ENCODE assay signal across 2 cellular contexts in the genomic region with DNA sequence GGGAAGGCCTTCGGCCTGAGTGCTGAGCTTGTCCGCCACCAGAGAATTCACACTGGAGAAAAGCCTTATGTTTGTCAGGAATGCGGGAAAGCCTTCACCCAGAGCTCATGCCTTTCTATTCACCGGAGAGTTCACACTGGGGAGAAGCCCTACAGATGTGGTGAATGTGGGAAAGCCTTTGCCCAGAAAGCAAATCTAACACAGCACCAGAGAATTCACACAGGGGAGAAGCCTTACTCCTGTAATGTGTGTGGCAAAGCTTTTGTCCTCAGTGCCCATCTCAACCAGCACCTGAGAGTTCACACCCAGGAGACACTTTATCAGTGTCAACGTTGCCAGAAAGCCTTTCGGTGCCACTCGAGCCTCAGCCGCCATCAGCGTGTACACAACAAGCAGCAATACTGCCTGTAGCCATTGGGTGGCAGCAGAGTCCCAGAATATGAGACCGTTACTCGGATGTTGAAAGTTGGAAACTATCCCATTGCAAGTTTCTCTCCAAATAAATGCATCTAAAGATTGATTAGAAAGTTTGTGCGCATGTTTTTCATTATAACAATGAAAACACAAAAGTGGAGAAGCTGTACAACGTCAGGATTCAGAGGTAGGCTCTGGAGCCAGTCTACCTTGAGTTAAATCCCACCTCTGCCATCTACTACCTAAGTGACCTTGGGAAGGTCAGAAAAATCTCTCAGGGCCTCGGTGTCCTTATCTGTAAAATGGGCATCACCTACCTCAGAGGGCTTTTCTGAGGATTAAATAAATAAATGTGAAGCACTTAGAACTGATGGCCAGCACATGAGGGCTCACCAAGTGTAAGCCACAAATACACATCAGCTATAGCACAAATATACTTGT.
TF ChIP-seq lines count a peak whose summit lies in the region.

No MANE protein-coding gene starts in this region.

TF ChIP-seq in K562, 482 proteins besides CTCF, POLR2A, EP300 and RAD21 (continued from another document and continues in another):
- TF ChIP-seq, protein P1, sequence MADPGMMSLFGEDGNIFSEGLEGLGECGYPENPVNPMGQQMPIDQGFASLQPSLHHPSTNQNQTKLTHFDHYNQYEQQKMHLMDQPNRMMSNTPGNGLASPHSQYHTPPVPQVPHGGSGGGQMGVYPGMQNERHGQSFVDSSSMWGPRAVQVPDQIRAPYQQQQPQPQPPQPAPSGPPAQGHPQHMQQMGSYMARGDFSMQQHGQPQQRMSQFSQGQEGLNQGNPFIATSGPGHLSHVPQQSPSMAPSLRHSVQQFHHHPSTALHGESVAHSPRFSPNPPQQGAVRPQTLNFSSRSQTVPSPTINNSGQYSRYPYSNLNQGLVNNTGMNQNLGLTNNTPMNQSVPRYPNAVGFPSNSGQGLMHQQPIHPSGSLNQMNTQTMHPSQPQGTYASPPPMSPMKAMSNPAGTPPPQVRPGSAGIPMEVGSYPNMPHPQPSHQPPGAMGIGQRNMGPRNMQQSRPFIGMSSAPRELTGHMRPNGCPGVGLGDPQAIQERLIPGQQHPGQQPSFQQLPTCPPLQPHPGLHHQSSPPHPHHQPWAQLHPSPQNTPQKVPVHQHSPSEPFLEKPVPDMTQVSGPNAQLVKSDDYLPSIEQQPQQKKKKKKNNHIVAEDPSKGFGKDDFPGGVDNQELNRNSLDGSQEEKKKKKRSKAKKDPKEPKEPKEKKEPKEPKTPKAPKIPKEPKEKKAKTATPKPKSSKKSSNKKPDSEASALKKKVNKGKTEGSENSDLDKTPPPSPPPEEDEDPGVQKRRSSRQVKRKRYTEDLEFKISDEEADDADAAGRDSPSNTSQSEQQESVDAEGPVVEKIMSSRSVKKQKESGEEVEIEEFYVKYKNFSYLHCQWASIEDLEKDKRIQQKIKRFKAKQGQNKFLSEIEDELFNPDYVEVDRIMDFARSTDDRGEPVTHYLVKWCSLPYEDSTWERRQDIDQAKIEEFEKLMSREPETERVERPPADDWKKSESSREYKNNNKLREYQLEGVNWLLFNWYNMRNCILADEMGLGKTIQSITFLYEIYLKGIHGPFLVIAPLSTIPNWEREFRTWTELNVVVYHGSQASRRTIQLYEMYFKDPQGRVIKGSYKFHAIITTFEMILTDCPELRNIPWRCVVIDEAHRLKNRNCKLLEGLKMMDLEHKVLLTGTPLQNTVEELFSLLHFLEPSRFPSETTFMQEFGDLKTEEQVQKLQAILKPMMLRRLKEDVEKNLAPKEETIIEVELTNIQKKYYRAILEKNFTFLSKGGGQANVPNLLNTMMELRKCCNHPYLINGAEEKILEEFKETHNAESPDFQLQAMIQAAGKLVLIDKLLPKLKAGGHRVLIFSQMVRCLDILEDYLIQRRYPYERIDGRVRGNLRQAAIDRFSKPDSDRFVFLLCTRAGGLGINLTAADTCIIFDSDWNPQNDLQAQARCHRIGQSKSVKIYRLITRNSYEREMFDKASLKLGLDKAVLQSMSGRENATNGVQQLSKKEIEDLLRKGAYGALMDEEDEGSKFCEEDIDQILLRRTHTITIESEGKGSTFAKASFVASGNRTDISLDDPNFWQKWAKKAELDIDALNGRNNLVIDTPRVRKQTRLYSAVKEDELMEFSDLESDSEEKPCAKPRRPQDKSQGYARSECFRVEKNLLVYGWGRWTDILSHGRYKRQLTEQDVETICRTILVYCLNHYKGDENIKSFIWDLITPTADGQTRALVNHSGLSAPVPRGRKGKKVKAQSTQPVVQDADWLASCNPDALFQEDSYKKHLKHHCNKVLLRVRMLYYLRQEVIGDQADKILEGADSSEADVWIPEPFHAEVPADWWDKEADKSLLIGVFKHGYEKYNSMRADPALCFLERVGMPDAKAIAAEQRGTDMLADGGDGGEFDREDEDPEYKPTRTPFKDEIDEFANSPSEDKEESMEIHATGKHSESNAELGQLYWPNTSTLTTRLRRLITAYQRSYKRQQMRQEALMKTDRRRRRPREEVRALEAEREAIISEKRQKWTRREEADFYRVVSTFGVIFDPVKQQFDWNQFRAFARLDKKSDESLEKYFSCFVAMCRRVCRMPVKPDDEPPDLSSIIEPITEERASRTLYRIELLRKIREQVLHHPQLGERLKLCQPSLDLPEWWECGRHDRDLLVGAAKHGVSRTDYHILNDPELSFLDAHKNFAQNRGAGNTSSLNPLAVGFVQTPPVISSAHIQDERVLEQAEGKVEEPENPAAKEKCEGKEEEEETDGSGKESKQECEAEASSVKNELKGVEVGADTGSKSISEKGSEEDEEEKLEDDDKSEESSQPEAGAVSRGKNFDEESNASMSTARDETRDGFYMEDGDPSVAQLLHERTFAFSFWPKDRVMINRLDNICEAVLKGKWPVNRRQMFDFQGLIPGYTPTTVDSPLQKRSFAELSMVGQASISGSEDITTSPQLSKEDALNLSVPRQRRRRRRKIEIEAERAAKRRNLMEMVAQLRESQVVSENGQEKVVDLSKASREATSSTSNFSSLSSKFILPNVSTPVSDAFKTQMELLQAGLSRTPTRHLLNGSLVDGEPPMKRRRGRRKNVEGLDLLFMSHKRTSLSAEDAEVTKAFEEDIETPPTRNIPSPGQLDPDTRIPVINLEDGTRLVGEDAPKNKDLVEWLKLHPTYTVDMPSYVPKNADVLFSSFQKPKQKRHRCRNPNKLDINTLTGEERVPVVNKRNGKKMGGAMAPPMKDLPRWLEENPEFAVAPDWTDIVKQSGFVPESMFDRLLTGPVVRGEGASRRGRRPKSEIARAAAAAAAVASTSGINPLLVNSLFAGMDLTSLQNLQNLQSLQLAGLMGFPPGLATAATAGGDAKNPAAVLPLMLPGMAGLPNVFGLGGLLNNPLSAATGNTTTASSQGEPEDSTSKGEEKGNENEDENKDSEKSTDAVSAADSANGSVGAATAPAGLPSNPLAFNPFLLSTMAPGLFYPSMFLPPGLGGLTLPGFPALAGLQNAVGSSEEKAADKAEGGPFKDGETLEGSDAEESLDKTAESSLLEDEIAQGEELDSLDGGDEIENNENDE (IDR thresholded peaks at IDR 0.05; ENCODE audit: low read depth, low read length), result no peak
- 0 out of 2 replicates have a peak, but pooled peaks have one; percentile 13 for TF ChIP-seq MYNN (IDR thresholded peaks at IDR 0.05)
- no peak for TF ChIP-seq MYNN (CRISPR knock-in tag; IDR thresholded peaks at IDR 0.05)
- no peak for TF ChIP-seq CAMTA2 (CRISPR knock-in tag; conservative IDR thresholded peaks at IDR 0.05)
- peak; percentile 92; the same call in 1 of the 2 replicates for TF ChIP-seq CBX1 (IDR thresholded peaks at IDR 0.05; ENCODE audit: low read depth)
- TF ChIP-seq ZNF274 (IDR thresholded peaks at IDR 0.05; ENCODE audit: borderline replicate concordance, low read depth, low read length), result no peak
- no peak for TF ChIP-seq DDX20 (tag; IDR thresholded peaks at IDR 0.05; ENCODE audit: low read depth)
- TF ChIP-seq SMAD1 (IDR thresholded peaks at IDR 0.05; ENCODE audit: low read depth, low read length, partially characterized antibody), result no peak
- no peak for TF ChIP-seq SAP30 (IDR thresholded peaks at IDR 0.05; ENCODE audit: borderline replicate concordance, insufficient read depth, low read depth, low read length, poor library complexity, severe bottlenecking)
- TF ChIP-seq NR2C1 (IDR thresholded peaks at IDR 0.05), result no peak
- TF ChIP-seq NR2C1 (tag; IDR thresholded peaks at IDR 0.05), result no peak
- no peak for TF ChIP-seq XRCC3 (IDR thresholded peaks at IDR 0.05)
- TF ChIP-seq ZC3H4 (CRISPR knock-in tag; IDR thresholded peaks at IDR 0.05; ENCODE audit: borderline replicate concordance), result no peak
- no peak for TF ChIP-seq YY1 (IDR thresholded peaks at IDR 0.05; ENCODE audit: borderline replicate concordance in 1 of 3, control insufficient read depth in 1 of 3, extremely low read depth in 1 of 3, insufficient read depth in 3 of 3, insufficient read length in 1 of 3, insufficient replicate concordance in 2 of 3, low read depth in 1 of 3, low read length in 2 of 3)
- TF ChIP-seq ZNF12 (CRISPR knock-in tag; IDR thresholded peaks at IDR 0.05), result no peak

TF ChIP-seq in HepG2, 621 proteins besides CTCF, POLR2A, EP300 and RAD21 (continued from another document and continues in another):
- TF ChIP-seq, protein P2, sequence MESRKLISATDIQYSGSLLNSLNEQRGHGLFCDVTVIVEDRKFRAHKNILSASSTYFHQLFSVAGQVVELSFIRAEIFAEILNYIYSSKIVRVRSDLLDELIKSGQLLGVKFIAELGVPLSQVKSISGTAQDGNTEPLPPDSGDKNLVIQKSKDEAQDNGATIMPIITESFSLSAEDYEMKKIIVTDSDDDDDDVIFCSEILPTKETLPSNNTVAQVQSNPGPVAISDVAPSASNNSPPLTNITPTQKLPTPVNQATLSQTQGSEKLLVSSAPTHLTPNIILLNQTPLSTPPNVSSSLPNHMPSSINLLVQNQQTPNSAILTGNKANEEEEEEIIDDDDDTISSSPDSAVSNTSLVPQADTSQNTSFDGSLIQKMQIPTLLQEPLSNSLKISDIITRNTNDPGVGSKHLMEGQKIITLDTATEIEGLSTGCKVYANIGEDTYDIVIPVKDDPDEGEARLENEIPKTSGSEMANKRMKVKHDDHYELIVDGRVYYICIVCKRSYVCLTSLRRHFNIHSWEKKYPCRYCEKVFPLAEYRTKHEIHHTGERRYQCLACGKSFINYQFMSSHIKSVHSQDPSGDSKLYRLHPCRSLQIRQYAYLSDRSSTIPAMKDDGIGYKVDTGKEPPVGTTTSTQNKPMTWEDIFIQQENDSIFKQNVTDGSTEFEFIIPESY (CRISPR knock-in tag; IDR thresholded peaks at IDR 0.05), result peak; percentile 95
- TF ChIP-seq ISL2 (CRISPR knock-in tag; IDR thresholded peaks at IDR 0.05) (no peak), ONECUT2 (CRISPR knock-in tag; IDR thresholded peaks at IDR 0.05) (no peak), ZNF543 (CRISPR knock-in tag; IDR thresholded peaks at IDR 0.05) (no peak), NFKBIZ (CRISPR knock-in tag; IDR thresholded peaks at IDR 0.05) (no peak), YEATS2 (CRISPR knock-in tag; IDR thresholded peaks at IDR 0.05; ENCODE audit: borderline replicate concordance) (no peak), NBN (conservative IDR thresholded peaks at IDR 0.05) (no peak), ZNF773 (CRISPR knock-in tag; IDR thresholded peaks at IDR 0.05; ENCODE audit: borderline replicate concordance) (no peak), RFX1 (IDR thresholded peaks at IDR 0.05) (no peak), ZNF709 (CRISPR knock-in tag; IDR thresholded peaks at IDR 0.05) (no peak)
- TF ChIP-seq, protein P3, sequence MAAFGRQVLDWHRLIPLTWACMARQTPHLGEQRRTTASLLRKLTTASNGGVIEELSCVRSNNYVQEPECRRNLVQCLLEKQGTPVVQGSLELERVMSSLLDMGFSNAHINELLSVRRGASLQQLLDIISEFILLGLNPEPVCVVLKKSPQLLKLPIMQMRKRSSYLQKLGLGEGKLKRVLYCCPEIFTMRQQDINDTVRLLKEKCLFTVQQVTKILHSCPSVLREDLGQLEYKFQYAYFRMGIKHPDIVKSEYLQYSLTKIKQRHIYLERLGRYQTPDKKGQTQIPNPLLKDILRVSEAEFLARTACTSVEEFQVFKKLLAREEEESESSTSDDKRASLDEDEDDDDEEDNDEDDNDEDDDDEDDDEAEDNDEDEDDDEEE (CRISPR knock-in tag; IDR thresholded peaks at IDR 0.05), result no peak
- TF ChIP-seq, protein P4, sequence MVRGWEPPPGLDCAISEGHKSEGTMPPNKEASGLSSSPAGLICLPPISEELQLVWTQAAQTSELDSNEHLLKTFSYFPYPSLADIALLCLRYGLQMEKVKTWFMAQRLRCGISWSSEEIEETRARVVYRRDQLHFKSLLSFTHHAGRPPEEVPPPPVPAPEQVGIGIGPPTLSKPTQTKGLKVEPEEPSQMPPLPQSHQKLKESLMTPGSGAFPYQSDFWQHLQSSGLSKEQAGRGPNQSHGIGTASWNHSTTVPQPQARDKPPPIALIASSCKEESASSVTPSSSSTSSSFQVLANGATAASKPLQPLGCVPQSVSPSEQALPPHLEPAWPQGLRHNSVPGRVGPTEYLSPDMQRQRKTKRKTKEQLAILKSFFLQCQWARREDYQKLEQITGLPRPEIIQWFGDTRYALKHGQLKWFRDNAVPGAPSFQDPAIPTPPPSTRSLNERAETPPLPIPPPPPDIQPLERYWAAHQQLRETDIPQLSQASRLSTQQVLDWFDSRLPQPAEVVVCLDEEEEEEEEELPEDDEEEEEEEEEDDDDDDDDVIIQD (CRISPR knock-in tag; IDR thresholded peaks at IDR 0.05; ENCODE audit: low read depth), result peak; percentile 50; the same call in 1 of the 2 replicates
- TF ChIP-seq, protein P5, sequence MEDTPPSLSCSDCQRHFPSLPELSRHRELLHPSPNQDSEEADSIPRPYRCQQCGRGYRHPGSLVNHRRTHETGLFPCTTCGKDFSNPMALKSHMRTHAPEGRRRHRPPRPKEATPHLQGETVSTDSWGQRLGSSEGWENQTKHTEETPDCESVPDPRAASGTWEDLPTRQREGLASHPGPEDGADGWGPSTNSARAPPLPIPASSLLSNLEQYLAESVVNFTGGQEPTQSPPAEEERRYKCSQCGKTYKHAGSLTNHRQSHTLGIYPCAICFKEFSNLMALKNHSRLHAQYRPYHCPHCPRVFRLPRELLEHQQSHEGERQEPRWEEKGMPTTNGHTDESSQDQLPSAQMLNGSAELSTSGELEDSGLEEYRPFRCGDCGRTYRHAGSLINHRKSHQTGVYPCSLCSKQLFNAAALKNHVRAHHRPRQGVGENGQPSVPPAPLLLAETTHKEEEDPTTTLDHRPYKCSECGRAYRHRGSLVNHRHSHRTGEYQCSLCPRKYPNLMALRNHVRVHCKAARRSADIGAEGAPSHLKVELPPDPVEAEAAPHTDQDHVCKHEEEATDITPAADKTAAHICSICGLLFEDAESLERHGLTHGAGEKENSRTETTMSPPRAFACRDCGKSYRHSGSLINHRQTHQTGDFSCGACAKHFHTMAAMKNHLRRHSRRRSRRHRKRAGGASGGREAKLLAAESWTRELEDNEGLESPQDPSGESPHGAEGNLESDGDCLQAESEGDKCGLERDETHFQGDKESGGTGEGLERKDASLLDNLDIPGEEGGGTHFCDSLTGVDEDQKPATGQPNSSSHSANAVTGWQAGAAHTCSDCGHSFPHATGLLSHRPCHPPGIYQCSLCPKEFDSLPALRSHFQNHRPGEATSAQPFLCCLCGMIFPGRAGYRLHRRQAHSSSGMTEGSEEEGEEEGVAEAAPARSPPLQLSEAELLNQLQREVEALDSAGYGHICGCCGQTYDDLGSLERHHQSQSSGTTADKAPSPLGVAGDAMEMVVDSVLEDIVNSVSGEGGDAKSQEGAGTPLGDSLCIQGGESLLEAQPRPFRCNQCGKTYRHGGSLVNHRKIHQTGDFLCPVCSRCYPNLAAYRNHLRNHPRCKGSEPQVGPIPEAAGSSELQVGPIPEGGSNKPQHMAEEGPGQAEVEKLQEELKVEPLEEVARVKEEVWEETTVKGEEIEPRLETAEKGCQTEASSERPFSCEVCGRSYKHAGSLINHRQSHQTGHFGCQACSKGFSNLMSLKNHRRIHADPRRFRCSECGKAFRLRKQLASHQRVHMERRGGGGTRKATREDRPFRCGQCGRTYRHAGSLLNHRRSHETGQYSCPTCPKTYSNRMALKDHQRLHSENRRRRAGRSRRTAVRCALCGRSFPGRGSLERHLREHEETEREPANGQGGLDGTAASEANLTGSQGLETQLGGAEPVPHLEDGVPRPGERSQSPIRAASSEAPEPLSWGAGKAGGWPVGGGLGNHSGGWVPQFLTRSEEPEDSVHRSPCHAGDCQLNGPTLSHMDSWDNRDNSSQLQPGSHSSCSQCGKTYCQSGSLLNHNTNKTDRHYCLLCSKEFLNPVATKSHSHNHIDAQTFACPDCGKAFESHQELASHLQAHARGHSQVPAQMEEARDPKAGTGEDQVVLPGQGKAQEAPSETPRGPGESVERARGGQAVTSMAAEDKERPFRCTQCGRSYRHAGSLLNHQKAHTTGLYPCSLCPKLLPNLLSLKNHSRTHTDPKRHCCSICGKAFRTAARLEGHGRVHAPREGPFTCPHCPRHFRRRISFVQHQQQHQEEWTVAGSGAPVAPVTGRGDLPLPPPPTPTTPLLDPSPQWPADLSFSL (CRISPR knock-in tag; IDR thresholded peaks at IDR 0.05), result no peak
- TF ChIP-seq, protein P6, sequence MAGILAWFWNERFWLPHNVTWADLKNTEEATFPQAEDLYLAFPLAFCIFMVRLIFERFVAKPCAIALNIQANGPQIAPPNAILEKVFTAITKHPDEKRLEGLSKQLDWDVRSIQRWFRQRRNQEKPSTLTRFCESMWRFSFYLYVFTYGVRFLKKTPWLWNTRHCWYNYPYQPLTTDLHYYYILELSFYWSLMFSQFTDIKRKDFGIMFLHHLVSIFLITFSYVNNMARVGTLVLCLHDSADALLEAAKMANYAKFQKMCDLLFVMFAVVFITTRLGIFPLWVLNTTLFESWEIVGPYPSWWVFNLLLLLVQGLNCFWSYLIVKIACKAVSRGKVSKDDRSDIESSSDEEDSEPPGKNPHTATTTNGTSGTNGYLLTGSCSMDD (CRISPR knock-in tag; IDR thresholded peaks at IDR 0.05), result no peak
